ENCODE assay signal across 28 cellular contexts in the genomic region with DNA sequence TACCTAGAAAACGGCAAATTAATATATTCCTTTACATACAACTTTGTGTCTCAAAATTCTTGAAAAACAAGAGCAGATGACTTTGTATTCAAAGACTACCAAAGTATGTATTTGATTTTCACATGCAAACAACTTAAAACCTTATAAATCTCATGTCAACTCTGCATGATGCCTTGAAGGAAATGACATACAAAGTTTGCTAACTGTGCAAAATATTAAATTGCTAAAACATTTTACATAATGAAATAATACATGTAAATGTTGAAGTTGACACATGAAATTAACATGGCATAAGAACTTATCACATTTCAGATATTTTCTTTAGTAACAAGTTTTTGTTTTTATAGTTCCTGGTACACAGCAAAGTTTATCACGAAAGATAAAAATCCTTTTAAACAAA.
"Had no signal": no experiment of that assay in that cellular context is flagged by ENCODE, and none has a peak within 500 bp of the region (broad histone marks: within the 10 kb centered on the region; RNA-seq: fewer than 3 reads in every experiment).

No MANE protein-coding gene starts in this region.

- H3K27me3 Mint-ChIP-seq: activated B cell treated with CpG ODN at 0.5 μM for 24 hours; activated naive CD8-positive, alpha-beta T cell treated with anti-CD3 and anti-CD28 coated beads, Interleukin-2, amount 10 ng/mL, durations not matched to agents 7 days and 5 days; brain; natural killer cell treated with Interleukin-12 subunit alpha and Interleukin-12 subunit beta and Interleukin-15 and Interleukin-18, amount 100 ng/mL, for 72 hours; progenitor cell of endocrine pancreas; T-helper 17 cell; type B pancreatic cell had no signal

- H3K36me3 ChIP-seq: uterus had no signal

- H3K9me3 Mint-ChIP-seq: activated B cell treated with CpG ODN at 0.5 μM for 24 hours; activated naive CD8-positive, alpha-beta T cell treated with anti-CD3 and anti-CD28 coated beads, Interleukin-2, amount 10 ng/mL, durations not matched to agents 7 days and 5 days; brain; natural killer cell treated with Interleukin-12 subunit alpha and Interleukin-12 subunit beta and Interleukin-15 and Interleukin-18, amount 100 ng/mL, for 72 hours; type B pancreatic cell had no signal

- H3K4me3 Mint-ChIP-seq: activated B cell treated with CpG ODN at 0.5 μM for 24 hours; activated naive CD8-positive, alpha-beta T cell treated with anti-CD3 and anti-CD28 coated beads, Interleukin-2, amount 10 ng/mL, durations not matched to agents 7 days and 5 days; brain; natural killer cell treated with Interleukin-12 subunit alpha and Interleukin-12 subunit beta and Interleukin-15 and Interleukin-18, amount 100 ng/mL, for 72 hours; T-helper 17 cell; type B pancreatic cell had no signal

- H3K27me3 ChIP-seq: ascending aorta, gastroesophageal sphincter, hepatocyte, uterus had no signal

- H3K4me1 ChIP-seq: uterus had no signal

- H3K79me2 ChIP-seq: hepatocyte had no signal

- ATAC-seq: gastroesophageal sphincter; natural killer cell treated with Interleukin-12 subunit alpha and Interleukin-12 subunit beta and Interleukin-15 and Interleukin-18, amount 100 ng/mL, for 72 hours; sciatic nerve; stimulated activated naive CD8-positive, alpha-beta T cell treated with anti-CD3 and anti-CD28 coated beads, Interleukin-15, Interleukin-2, amounts not matched to agents 100 U/mL and 50 U/mL, for 24 hours; T-helper 17 cell had no signal

- H2AFZ ChIP-seq: hepatocyte had no signal

- H3K4me3 ChIP-seq: ascending aorta, gastroesophageal sphincter, hepatocyte, left ventricle myocardium inferior, lung, skin epidermis, uterus had no signal

- H3K4me2 ChIP-seq: hepatocyte had no signal

- H3K4me1 Mint-ChIP-seq: activated B cell treated with CpG ODN at 0.5 μM for 24 hours, brain had no signal

- H3K27ac ChIP-seq: gastroesophageal sphincter, hepatocyte, skin epidermis, uterus had no signal

- H3K27ac Mint-ChIP-seq: activated B cell treated with CpG ODN at 0.5 μM for 24 hours; activated naive CD8-positive, alpha-beta T cell treated with anti-CD3 and anti-CD28 coated beads, Interleukin-2, amount 10 ng/mL, durations not matched to agents 7 days and 5 days; natural killer cell treated with Interleukin-12 subunit alpha and Interleukin-12 subunit beta and Interleukin-15 and Interleukin-18, amount 100 ng/mL, for 72 hours; progenitor cell of endocrine pancreas; T-helper 17 cell; type B pancreatic cell had no signal

- FAIRE-seq: endothelial cell of umbilical vein had no signal

- H3K9me3 ChIP-seq: ascending aorta, gastroesophageal sphincter, left ventricle myocardium inferior, uterus had no signal

- DNase-seq: activated B cell treated with CpG ODN at 0.5 μM for 24 hours; activated CD4-positive, alpha-beta T cell treated with anti-CD3 and anti-CD28 coated beads, Interleukin-2, amount 50 U/mL, for 1 hour; activated CD8-positive, alpha-beta memory T cell treated with anti-CD3 and anti-CD28 coated beads, Interleukin-2, amount 50 U/mL, for 4 hours; activated effector memory CD4-positive, alpha-beta T cell treated with Interleukin-2 at 50 U/mL for 16 hours; activated naive CD4-positive, alpha-beta T cell treated with Interleukin-2 at 50 U/mL for 16 hours; activated naive CD8-positive, alpha-beta T cell treated with anti-CD3 and anti-CD28 coated beads, Interleukin-2, amount 10 ng/mL, durations not matched to agents 7 days and 5 days; caudate nucleus; islet precursor cell; left ventricle myocardium inferior; mesendoderm; stimulated activated CD4-positive, alpha-beta T cell treated with anti-CD3 and anti-CD28 coated beads, Interleukin-12 subunit alpha, Interleukin-12 subunit beta, amount 100 ng/mL, for 4 hours; stimulated activated CD4-positive, alpha-beta T cell treated with anti-CD3 and anti-CD28 coated beads, Interleukin-4, amount 100 ng/mL, for 1 hour; stimulated activated naive CD8-positive, alpha-beta T cell treated with anti-CD3 and anti-CD28 coated beads, Interleukin-15, Interleukin-2, amounts not matched to agents 100 U/mL and 50 U/mL, for 24 hours; substantia nigra; T-helper 17 cell; T1000; uterus had no signal
